In the genomic region with DNA sequence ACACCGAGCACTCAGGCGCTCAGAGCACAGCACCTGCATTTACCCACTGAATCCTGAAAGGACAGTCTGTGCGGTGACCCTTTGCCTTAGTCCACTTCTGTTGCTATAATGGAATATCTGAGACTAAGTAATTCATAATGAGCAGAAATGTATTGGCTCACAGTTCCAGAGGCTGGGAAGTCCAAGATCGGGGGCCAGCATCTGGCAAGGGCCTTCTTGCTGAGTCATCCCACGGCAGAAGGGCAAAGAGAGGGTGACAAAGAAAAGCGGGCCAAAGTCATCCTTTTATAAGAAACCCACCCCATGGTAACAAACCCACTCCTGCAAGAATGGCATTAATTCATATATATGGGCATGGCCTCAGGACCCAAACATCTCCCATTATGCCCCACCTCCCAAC, we compare ENCODE assay signal across 20 cellular contexts. TPM values are rescaled to one million over a fixed set of nuclear protein-coding genes. Genes with fewer than 3 reads are reported as not detected.
A peak's percentile ranks its signal among the peaks of the same experiment; 100 is the strongest.
DNase-seq lines count a peak whose midpoint lies in the region; ATAC-seq and TF ChIP-seq lines count a peak whose summit lies in the region.
"Had no signal": no experiment of that assay in that cellular context is flagged by ENCODE, and none has a peak within 500 bp of the region (broad histone marks: within the 10 kb centered on the region; RNA-seq: fewer than 3 reads in every experiment).

No MANE protein-coding gene starts in this region.

- intact Hi-C loops in natural killer cell (cut with micrococcal nuclease) = no loop called here
- intact Hi-C loops in dendritic cell treated with granulocyte-macrophage colony-stimulating factor and Interleukin-4, amounts not matched to agents 40 ng/mL and 50 ng/mL, for 4 days (cut with micrococcal nuclease) = no loop called here

- H3K4me3 Mint-ChIP-seq in natural killer cell treated with Interleukin-12 subunit alpha and Interleukin-12 subunit beta and Interleukin-15 and Interleukin-18, amount 100 ng/mL, for 72 hours = no peak overlapping the region
- H3K4me3 Mint-ChIP-seq in natural killer cell (no peak overlapping the region), HFFc6 (no peak overlapping the region)
- H3K4me3 Mint-ChIP-seq in dendritic cell treated with granulocyte-macrophage colony-stimulating factor and Interleukin-4, amounts not matched to agents 40 ng/mL and 50 ng/mL, for 4 days = no peak overlapping the region
- H3K4me3 Mint-ChIP-seq in stimulated activated effector memory CD8-positive, alpha-beta T cell treated with anti-CD3 and anti-CD28 coated beads, Interleukin-12 subunit alpha, Interleukin-12 subunit beta, amount 100 ng/mL, for 72 hours = no peak overlapping the region

- H3K27me3 Mint-ChIP-seq in natural killer cell treated with Interleukin-12 subunit alpha and Interleukin-12 subunit beta and Interleukin-15 and Interleukin-18, amount 100 ng/mL, for 72 hours = no peaks in the 10 kb centered on the region
- no peaks in the 10 kb centered on the region for H3K27me3 Mint-ChIP-seq in natural killer cell (ENCODE audit: low read depth in 2 of 2)
- no peaks in the 10 kb centered on the region; the same call in 1 of the 2 replicates for H3K27me3 Mint-ChIP-seq in HFFc6 (ENCODE audit: insufficient read depth)
- no peaks in the 10 kb centered on the region for H3K27me3 Mint-ChIP-seq in dendritic cell treated with granulocyte-macrophage colony-stimulating factor and Interleukin-4, amounts not matched to agents 40 ng/mL and 50 ng/mL, for 4 days

- TF ChIP-seq CTCF in natural killer cell (IDR thresholded peaks at IDR 0.05) (no peak), HFFc6 (IDR thresholded peaks at IDR 0.05) (no peak)

- H3K4me1 Mint-ChIP-seq in natural killer cell treated with Interleukin-12 subunit alpha and Interleukin-12 subunit beta and Interleukin-15 and Interleukin-18, amount 100 ng/mL, for 72 hours (ENCODE audit: low read depth in 2 of 2) = peaks cover 0 to 12% of the 10 kb centered on the region in 2 donors
- H3K4me1 Mint-ChIP-seq in natural killer cell = peaks cover 8 to 10% of the 10 kb centered on the region in 2 donors
- peaks cover 35% of the 10 kb centered on the region for H3K4me1 Mint-ChIP-seq in HFFc6 (ENCODE audit: low read depth)
- H3K4me1 Mint-ChIP-seq in dendritic cell treated with granulocyte-macrophage colony-stimulating factor and Interleukin-4, amounts not matched to agents 40 ng/mL and 50 ng/mL, for 4 days (ENCODE audit: low read depth) = peaks cover 43% of the 10 kb centered on the region
- H3K4me1 Mint-ChIP-seq in stimulated activated effector memory CD8-positive, alpha-beta T cell treated with anti-CD3 and anti-CD28 coated beads, Interleukin-12 subunit alpha, Interleukin-12 subunit beta, amount 100 ng/mL, for 72 hours = no peaks in the 10 kb centered on the region

- no peak overlapping the region for H3K27ac Mint-ChIP-seq in natural killer cell treated with Interleukin-12 subunit alpha and Interleukin-12 subunit beta and Interleukin-15 and Interleukin-18, amount 100 ng/mL, for 72 hours
- H3K27ac Mint-ChIP-seq in natural killer cell (peak overlapping the region in 1 of 2 donors; percentile 57), HFFc6 (peak overlapping the region; percentile 24; the same call in 1 of the 2 replicates)
- H3K27ac Mint-ChIP-seq in dendritic cell treated with granulocyte-macrophage colony-stimulating factor and Interleukin-4, amounts not matched to agents 40 ng/mL and 50 ng/mL, for 4 days = peak overlapping the region; percentile 31
- peak overlapping the region; percentile 80 for H3K27ac Mint-ChIP-seq in stimulated activated effector memory CD8-positive, alpha-beta T cell treated with anti-CD3 and anti-CD28 coated beads, Interleukin-12 subunit alpha, Interleukin-12 subunit beta, amount 100 ng/mL, for 72 hours

- no peak for ATAC-seq in natural killer cell treated with Interleukin-12 subunit alpha and Interleukin-12 subunit beta and Interleukin-15 and Interleukin-18, amount 100 ng/mL, for 72 hours
- no peak for ATAC-seq in natural killer cell
- ATAC-seq in stimulated activated effector memory CD8-positive, alpha-beta T cell treated with anti-CD3 and anti-CD28 coated beads, Interleukin-12 subunit alpha, Interleukin-12 subunit beta, amount 100 ng/mL, for 72 hours = no peak
- ATAC-seq in GM19023 (IDR thresholded peaks at IDR 0.05; ENCODE audit: unreplicated experiment) = no peak
- ATAC-seq in GM21390 (IDR thresholded peaks at IDR 0.05; ENCODE audit: unreplicated experiment) = no peak

- H3K9me3 Mint-ChIP-seq in natural killer cell treated with Interleukin-12 subunit alpha and Interleukin-12 subunit beta and Interleukin-15 and Interleukin-18, amount 100 ng/mL, for 72 hours = no peaks in the 10 kb centered on the region
- H3K9me3 Mint-ChIP-seq in natural killer cell = no peaks in the 10 kb centered on the region
- H3K9me3 Mint-ChIP-seq in HFFc6 = no peaks in the 10 kb centered on the region
- no peaks in the 10 kb centered on the region for H3K9me3 Mint-ChIP-seq in dendritic cell treated with granulocyte-macrophage colony-stimulating factor and Interleukin-4, amounts not matched to agents 40 ng/mL and 50 ng/mL, for 4 days
- no peaks in the 10 kb centered on the region for H3K9me3 Mint-ChIP-seq in stimulated activated effector memory CD8-positive, alpha-beta T cell treated with anti-CD3 and anti-CD28 coated beads, Interleukin-12 subunit alpha, Interleukin-12 subunit beta, amount 100 ng/mL, for 72 hours

- no peaks in the 10 kb centered on the region for H3K36me3 Mint-ChIP-seq in natural killer cell treated with Interleukin-12 subunit alpha and Interleukin-12 subunit beta and Interleukin-15 and Interleukin-18, amount 100 ng/mL, for 72 hours
- H3K36me3 Mint-ChIP-seq in natural killer cell (no peaks in the 10 kb centered on the region), HFFc6 (ENCODE audit: low read depth) (peaks cover 13% of the 10 kb centered on the region; the same call in 1 of the 2 replicates)
- H3K36me3 Mint-ChIP-seq in dendritic cell treated with granulocyte-macrophage colony-stimulating factor and Interleukin-4, amounts not matched to agents 40 ng/mL and 50 ng/mL, for 4 days (ENCODE audit: low read depth) = peaks cover 6% of the 10 kb centered on the region
- H3K36me3 Mint-ChIP-seq in stimulated activated effector memory CD8-positive, alpha-beta T cell treated with anti-CD3 and anti-CD28 coated beads, Interleukin-12 subunit alpha, Interleukin-12 subunit beta, amount 100 ng/mL, for 72 hours = no peaks in the 10 kb centered on the region

- DNase-seq in natural killer cell treated with Interleukin-12 subunit alpha and Interleukin-12 subunit beta and Interleukin-15 and Interleukin-18, amount 100 ng/mL, for 72 hours (ENCODE audit: low spot score) = peak; percentile 5
- no peak for DNase-seq in natural killer cell
- no peak for DNase-seq in HFFc6
- DNase-seq in stimulated activated effector memory CD8-positive, alpha-beta T cell treated with anti-CD3 and anti-CD28 coated beads, Interleukin-12 subunit alpha, Interleukin-12 subunit beta, amount 100 ng/mL, for 72 hours (ENCODE audit: low spot score in 2 of 2) = no peak
- no peak for DNase-seq in NCI-H524 (lab: John Stamatoyannopoulos, UW)
- DNase-seq: AML-193, DMS53, GF-D8, NCI-H1105, NCI-H146, NCI-H2029, NCI-H226, NCI-H510A treated with DMSO at 0.1 percent for 48 hours, NCI-H774, Peyer's patch, SHP77, SW 1271 had no signal

RNA-seq across cellular contexts. Expression of a gene that starts 27.7 kb away (rescaled TPM):
- total RNA-seq in natural killer cell treated with Interleukin-12 subunit alpha and Interleukin-12 subunit beta and Interleukin-15 and Interleukin-18, amount 100 ng/mL, for 72 hours = 10 to 100 TPM; 14.9 to 35.3 TPM
- total RNA-seq in natural killer cell = 1 to 10 TPM; 1.3 to 2.6 (median 2.4) TPM
- total RNA-seq in HFFc6 (2021; fragmentation: NEBNext Ultra II Directional; extraction: Animal tissue kit (Norgen Biotek cat#: 25700)) = 10 to 100 TPM; 11.0 to 21.3 (median 20.5) TPM

Comparison
In these comparisons a context has a peak if more than half of its experiments do, and no peak if none do; other contexts are left out.
1. H3K27ac Mint-ChIP-seq: peak in HFFc6 (single experiment), dendritic cell treated with granulocyte-macrophage colony-stimulating factor and Interleukin-4, amounts not matched to agents 40 ng/mL and 50 ng/mL, for 4 days (single experiment) and stimulated activated effector memory CD8-positive, alpha-beta T cell treated with anti-CD3 and anti-CD28 coated beads, Interleukin-12 subunit alpha, Interleukin-12 subunit beta, amount 100 ng/mL, for 72 hours (single experiment); none in natural killer cell treated with Interleukin-12 subunit alpha and Interleukin-12 subunit beta and Interleukin-15 and Interleukin-18, amount 100 ng/mL, for 72 hours (0 of 2).